Comparison of ENCODE assay signal across 24 cellular contexts in genomic region chr6:23073851-23074250, GRCh38.
A peak's percentile ranks its signal among the peaks of the same experiment; 100 is the strongest.
DNase-seq lines count a peak whose midpoint lies in the region; ATAC-seq, FAIRE-seq and TF ChIP-seq lines count a peak whose summit lies in the region.
"Had no signal": no experiment of that assay in that cellular context is flagged by ENCODE, and none has a peak within 500 bp of the region (broad histone marks: within the 10 kb centered on the region; RNA-seq: fewer than 3 reads in every experiment).

No MANE protein-coding gene starts in this region.

- H3K9me3 Mint-ChIP-seq in osteocyte (ENCODE audit: unreplicated experiment): peaks cover 12% of the 10 kb centered on the region

- H3K27me3 Mint-ChIP-seq in osteocyte (ENCODE audit: unreplicated experiment): no peaks in the 10 kb centered on the region
- H3K27me3 Mint-ChIP-seq: CD4-positive, alpha-beta memory T cell had no signal

- peak overlapping the region; percentile 32 for H3K27ac ChIP-seq in urinary bladder (ENCODE audit: low read depth)
- H3K27ac ChIP-seq: A549, SK-N-MC had no signal

- peaks cover 27% of the 10 kb centered on the region for H3K4me1 Mint-ChIP-seq in osteocyte (ENCODE audit: unreplicated experiment)
- H3K4me1 Mint-ChIP-seq: CD4-positive, alpha-beta memory T cell had no signal

- no peaks in the 10 kb centered on the region for H3K27me3 ChIP-seq in bronchial epithelial cell (ENCODE audit: control insufficient read depth, insufficient read depth, low read length)

- ATAC-seq in GM18909 (IDR thresholded peaks at IDR 0.05; ENCODE audit: poor library complexity, unreplicated experiment) (no peak), GM18511 (IDR thresholded peaks at IDR 0.05; ENCODE audit: unreplicated experiment) (no peak)
- ATAC-seq: A549 had no signal

- no peak overlapping the region for H3K4me3 Mint-ChIP-seq in osteocyte (ENCODE audit: unreplicated experiment)
- H3K4me3 Mint-ChIP-seq: CD4-positive, alpha-beta memory T cell; HFFc6 had no signal

- peaks cover 2% of the 10 kb centered on the region for H3K36me3 Mint-ChIP-seq in osteocyte (ENCODE audit: unreplicated experiment)
- H3K36me3 Mint-ChIP-seq: CD4-positive, alpha-beta memory T cell had no signal

- FAIRE-seq in bronchial epithelial cell (lab: Jason Lieb, UNC): no peak
- FAIRE-seq: A549, G401.6, RCC 7860 had no signal

- H3K4me3 ChIP-seq in bronchial epithelial cell (ENCODE audit: low read depth, low read length) (no peak overlapping the region), urinary bladder (ENCODE audit: low read depth, low read length) (no peak overlapping the region)
- H3K4me3 ChIP-seq: A549, HAP-1, SK-N-MC had no signal

- H3K36me3 ChIP-seq in bronchial epithelial cell (ENCODE audit: control insufficient read depth, insufficient read depth, low read length): no peaks in the 10 kb centered on the region
- H3K36me3 ChIP-seq in urinary bladder (ENCODE audit: insufficient read depth): no peaks in the 10 kb centered on the region
- H3K36me3 ChIP-seq: HAP-1 had no signal

- H3K27ac Mint-ChIP-seq in osteocyte (ENCODE audit: unreplicated experiment): peak overlapping the region; percentile 65
- H3K27ac Mint-ChIP-seq: CD4-positive, alpha-beta memory T cell; HFFc6 had no signal

- TF ChIP-seq CTCF in bronchial epithelial cell (IDR thresholded peaks at IDR 0.05; ENCODE audit: insufficient read depth, low read length, severe bottlenecking) (no peak), osteocyte (IDR thresholded peaks at IDR 0.05) (no peak)

- DNase-seq in NCI-H69 (lab: John Stamatoyannopoulos, UW): peak; percentile 69
- peak; percentile 35 for DNase-seq in bronchial epithelial cell (ENCODE audit: low read depth)
- DNase-seq in osteocyte (ENCODE audit: extremely low spot score, unreplicated experiment): no peak
- DNase-seq in UCSD-AML1 (lab: John Stamatoyannopoulos, UW; ENCODE audit: unreplicated experiment): no peak
- DNase-seq: C1 segment of cervical spinal cord; CD4-positive, alpha-beta memory T cell; COR-L47; GOT3; HFFc6; KG1; NCI-H1048; NCI-H1436; NCI-H187; NCI-H524; NCI-H774; SIG-M5 had no signal

- 54% methylated on average over 1 of the region's 1 CpG for WGBS in urinary bladder

- H3K4me1 ChIP-seq in urinary bladder (ENCODE audit: insufficient read depth): no peaks in the 10 kb centered on the region
- H3K4me1 ChIP-seq: A549, HAP-1 had no signal

Comparison
In these comparisons a context has a peak if more than half of its experiments do, and no peak if none do; other contexts are left out.
1. DNase-seq: peak in NCI-H69 (single experiment) and bronchial epithelial cell (single experiment); none in osteocyte (single experiment) and UCSD-AML1 (single experiment).